8 cellular contexts compared by ENCODE assay signal in genomic region chr18:75210274-75211001, GRCh38. TPM values are rescaled to one million over a fixed set of nuclear protein-coding genes. Genes with fewer than 3 reads are reported as not detected.
DNase-seq lines count a peak whose midpoint lies in the region; ATAC-seq, FAIRE-seq and TF ChIP-seq lines count a peak whose summit lies in the region.

TSS of gene TSHZ1 (plus strand) at chr18:75210797. CDS start at chr18:75211877, 1,080 bp downstream.

- in situ Hi-C loops in G401 (cut with HindIII; ENCODE audit: low sequenced_read_pairs), result no loop called here

- peak in 1 of 2 donors; percentile 22 for ATAC-seq in natural killer cell treated with Interleukin-12 subunit alpha and Interleukin-12 subunit beta and Interleukin-15 and Interleukin-18, amount 100 ng/mL, for 72 hours

- peak within 1 kb of the TSS; percentile 94 to 98 for H3K27ac Mint-ChIP-seq in natural killer cell treated with Interleukin-12 subunit alpha and Interleukin-12 subunit beta and Interleukin-15 and Interleukin-18, amount 100 ng/mL, for 72 hours

- H3K4me3 Mint-ChIP-seq in natural killer cell treated with Interleukin-12 subunit alpha and Interleukin-12 subunit beta and Interleukin-15 and Interleukin-18, amount 100 ng/mL, for 72 hours, result peak within 1 kb of the TSS; percentile 98

- peaks cover 61 to 65% of the 10 kb centered on the region in 2 donors for H3K4me1 Mint-ChIP-seq in natural killer cell treated with Interleukin-12 subunit alpha and Interleukin-12 subunit beta and Interleukin-15 and Interleukin-18, amount 100 ng/mL, for 72 hours (ENCODE audit: low read depth in 2 of 2)

- DNase-seq in G401 (ENCODE audit: low spot score), result peak; percentile 94
- peak; percentile 92 for DNase-seq in H4 (ENCODE audit: low spot score)
- peak; percentile 89 for DNase-seq in LHCN-M2 (ENCODE audit: low read depth)
- DNase-seq in RCC 7860 (ENCODE audit: low spot score), result peak; percentile 66
- DNase-seq in activated naive CD4-positive, alpha-beta T cell treated with Interleukin-2 at 50 U/mL for 16 hours, result peak; percentile 49
- peak; percentile 95 for DNase-seq in fibroblast of villous mesenchyme (ENCODE audit: low read depth)
- no peak for DNase-seq in natural killer cell treated with Interleukin-12 subunit alpha and Interleukin-12 subunit beta and Interleukin-15 and Interleukin-18, amount 100 ng/mL, for 72 hours (ENCODE audit: low spot score)
- DNase-seq in ureter (ENCODE audit: low spot score), result peak; percentile 86

- H3K36me3 Mint-ChIP-seq in natural killer cell treated with Interleukin-12 subunit alpha and Interleukin-12 subunit beta and Interleukin-15 and Interleukin-18, amount 100 ng/mL, for 72 hours, result peaks cover 10% of the 10 kb centered on the region

- TF ChIP-seq CTCF in fibroblast of villous mesenchyme (IDR thresholded peaks at IDR 0.05; ENCODE audit: insufficient read depth, low read depth, low read length), result no peak

- H3K4me3 ChIP-seq in fibroblast of villous mesenchyme (ENCODE audit: low read depth, low read length), result peak within 1 kb of the TSS; percentile 92

- FAIRE-seq in RCC 7860 (lab: Jason Lieb, UNC), result peak; percentile 59

- H3K27me3 Mint-ChIP-seq in natural killer cell treated with Interleukin-12 subunit alpha and Interleukin-12 subunit beta and Interleukin-15 and Interleukin-18, amount 100 ng/mL, for 72 hours, result peaks cover 9 to 10% of the 10 kb centered on the region in 2 donors

- no peaks in the 10 kb centered on the region for H3K9me3 Mint-ChIP-seq in natural killer cell treated with Interleukin-12 subunit alpha and Interleukin-12 subunit beta and Interleukin-15 and Interleukin-18, amount 100 ng/mL, for 72 hours

RNA-seq across cellular contexts. Expression of gene TSHZ1, which starts in this region (rescaled TPM):
- total RNA-seq in G401 (2014; rRNA removed; shearing (Covaris generic)), result 0.03 and 0.31 TPM in 2 replicates
- 4.8 and 8.9 TPM in 2 replicates for total RNA-seq in H4 (2014; rRNA removed; shearing (Covaris generic))
- 7.2 and 7.3 TPM in 2 replicates for total RNA-seq in LHCN-M2 (2014; rRNA removed)
- 5.3 TPM for polyA plus RNA-seq in LHCN-M2 (2012)
- total RNA-seq in fibroblast of villous mesenchyme, result 11.9 and 13.4 TPM in 2 replicates
- total RNA-seq in natural killer cell treated with Interleukin-12 subunit alpha and Interleukin-12 subunit beta and Interleukin-15 and Interleukin-18, amount 100 ng/mL, for 72 hours, result 10 to 100 TPM; 19.8 to 21.0 TPM
- total RNA-seq in ureter, result 21.1 TPM

Comparison
In these comparisons a context has a peak if more than half of its experiments do, and no peak if none do; other contexts are left out.
1. Peak in DNase-seq in G401; RNA of the gene not detected or under 1 TPM.